ENCODE assay signal across 8 cellular contexts in genomic region chr11:727859-728748, GRCh38.
A peak's percentile ranks its signal among the peaks of the same experiment; 100 is the strongest.
DNase-seq lines count a peak whose midpoint lies in the region; ATAC-seq, FAIRE-seq and TF ChIP-seq lines count a peak whose summit lies in the region.

No MANE protein-coding gene starts in this region.

- FAIRE-seq in GM19239 (lab: Jason Lieb, UNC) = no peak

- ATAC-seq in HG03521 (IDR thresholded peaks at IDR 0.05; ENCODE audit: unreplicated experiment) = no peak

- DNase-seq in AG10803 (ENCODE audit: low read depth) (peak; percentile 92), GM19239 (ENCODE audit: insufficient read length, low spot score) (peak; percentile 97), NAMALWA (ENCODE audit: low spot score) (peak; percentile 84), cardiac fibroblast (ENCODE audit: low read depth in 2 of 2) (peak; percentile 78 to 95), kidney glomerular epithelial cell (lab: John Stamatoyannopoulos, UW) (peak; percentile 89)
- DNase-seq in activated CD4-positive, CD25-positive, alpha-beta regulatory T cell treated with anti-CD3 and anti-CD28 coated beads, Interleukin-2, amount 50 U/mL, for 16 hours (ENCODE audit: low read depth, low spot score) = peak; percentile 63
- peak; percentile 63 to 76 for DNase-seq in stimulated activated CD4-positive, alpha-beta T cell treated with anti-CD3 and anti-CD28 coated beads, Interleukin-1b, Interleukin-23, amount 100 ng/mL, for 4 hours (ENCODE audit: low read depth in 2 of 2)

- H3K4me3 ChIP-seq in AG10803 (ENCODE audit: low read length) = no peak overlapping the region
- H3K4me3 ChIP-seq in cardiac fibroblast (replicated peaks in 1 of 2; ENCODE audit: low read depth in 2 of 2, low read length in 2 of 2) = no peak overlapping the region

- TF ChIP-seq CTCF in AG10803 (conservative IDR thresholded peaks at IDR 0.05; ENCODE audit: low read length) (peak; percentile 92), cardiac fibroblast (IDR thresholded peaks at IDR 0.05; ENCODE audit: low read depth, low read length) (peak; percentile 99)
